Comparison of ENCODE assay signal across 8 cellular contexts in the genomic region with DNA sequence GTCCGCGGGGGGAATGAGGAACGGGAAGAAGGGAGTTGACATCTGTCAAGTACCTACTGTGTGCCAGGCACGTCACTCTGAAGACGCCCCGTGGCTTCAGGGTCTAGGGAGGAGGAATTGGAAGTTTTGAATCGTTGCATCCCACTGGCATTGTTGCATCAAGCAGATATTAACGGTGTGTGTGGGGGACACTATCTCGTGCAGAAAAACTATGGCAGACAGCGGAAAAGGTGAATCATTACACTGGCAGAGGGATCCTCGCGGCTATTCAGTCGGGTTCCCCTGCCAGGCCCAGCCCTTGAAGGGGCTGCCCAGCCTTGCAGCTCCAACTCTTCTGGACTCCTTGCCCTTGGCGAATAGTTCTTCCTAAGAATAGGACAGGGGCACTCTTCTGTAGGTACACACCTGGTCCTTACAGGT. TPM values are rescaled to one million over a fixed set of nuclear protein-coding genes. Genes with fewer than 3 reads are reported as not detected.
DNase-seq lines count a peak whose midpoint lies in the region; ATAC-seq, FAIRE-seq and TF ChIP-seq lines count a peak whose summit lies in the region.

No MANE protein-coding gene starts in this region.

- no peak for TF ChIP-seq POLR2A in vagina (IDR thresholded peaks at IDR 0.05)

- H3K4me1 Mint-ChIP-seq in astrocyte (ENCODE audit: low read depth, unreplicated experiment) = peaks cover 25% of the 10 kb centered on the region

- H4K20me1 ChIP-seq in astrocyte (ENCODE audit: insufficient read depth, low read length) = peaks cover 22% of the 10 kb centered on the region

- H3K36me3 Mint-ChIP-seq in astrocyte (ENCODE audit: low read depth, unreplicated experiment) = peaks cover 3% of the 10 kb centered on the region

- H3K4me3 ChIP-seq in heart right ventricle (peak overlapping the region in 8 of 10 donors; percentile 27 to 73 (median 60)), astrocyte (ENCODE audit: insufficient read depth, low read depth, low read length) (peak overlapping the region; percentile 57), lower lobe of right lung (peak overlapping the region; percentile 60), vagina (peak overlapping the region; percentile 45 to 81)

- intact Hi-C loops in heart right ventricle (cut with DNase I) (loop anchor here in 7 of 10 donors (5.0 to 10.0 kb wide), 4 partner anchors 85 to 100 kb away; no protein-coding TSS in a partner anchor), Right ventricle myocardium inferior (cut with DNase I) (no loop called here), lower lobe of right lung (cut with DNase I) (no loop called here), vagina (cut with DNase I) (no loop called here)

- no peaks in the 10 kb centered on the region for H3K9me3 Mint-ChIP-seq in astrocyte (ENCODE audit: unreplicated experiment)

- no peak overlapping the region for H3K27ac Mint-ChIP-seq in astrocyte (ENCODE audit: unreplicated experiment)

- H3K27me3 ChIP-seq in heart right ventricle (peaks cover 0 to 37% (median 0%) of the 10 kb centered on the region in 7 donors), astrocyte (ENCODE audit: insufficient read depth, low read length) (no peaks in the 10 kb centered on the region), lower lobe of right lung (ENCODE audit: low read depth) (peaks cover 3% of the 10 kb centered on the region), vagina (no peaks in the 10 kb centered on the region)

- DNase-seq in heart right ventricle (no peak), Right ventricle myocardium inferior (ENCODE audit: missing footprints) (no peak), astrocyte (ENCODE audit: low read depth) (no peak), lower lobe of right lung (no peak), vagina (ENCODE audit: extremely low spot score in 2 of 2) (no peak), AG08396 (ENCODE audit: low spot score) (no peak)
- no peak for DNase-seq in stimulated activated CD4-positive, alpha-beta T cell treated with anti-CD3 and anti-CD28 coated beads, Interleukin-15, amount 100 ng/mL, for 24 hours

- H3K9me3 ChIP-seq in heart right ventricle (peaks cover 0 to 8% (median 1%) of the 10 kb centered on the region in 11 donors), astrocyte (ENCODE audit: insufficient read depth, low read depth, low read length) (no peaks in the 10 kb centered on the region), lower lobe of right lung (no peaks in the 10 kb centered on the region), vagina (no peaks in the 10 kb centered on the region)

- H3K4me2 ChIP-seq in astrocyte (ENCODE audit: low read length) = peak overlapping the region; percentile 95

- no peak for FAIRE-seq in astrocyte (lab: Jason Lieb, UNC)

- peak overlapping the region; percentile 67 for H3K9ac ChIP-seq in astrocyte (ENCODE audit: low read length)

- peak overlapping the region; percentile 81 for H3K4me3 Mint-ChIP-seq in astrocyte (ENCODE audit: unreplicated experiment)

- TF ChIP-seq CTCF in heart right ventricle (IDR thresholded peaks at IDR 0.05) (no peak), astrocyte (IDR thresholded peaks at IDR 0.05; ENCODE audit: insufficient read depth, low read depth, low read length) (no peak), lower lobe of right lung (IDR thresholded peaks at IDR 0.05) (no peak), vagina (IDR thresholded peaks at IDR 0.05) (no peak)

- peaks cover 6% of the 10 kb centered on the region for H3K27me3 Mint-ChIP-seq in astrocyte (ENCODE audit: low read depth, unreplicated experiment)

- whole genome bisulfite sequencing in heart right ventricle, 2 donors = 41 to 46% methylated on average over 14 of the region's 14 CpGs

- H3K27ac ChIP-seq in heart right ventricle (peak overlapping the region in 1 of 10 donors; percentile 25), astrocyte (ENCODE audit: low read depth, low read length) (no peak overlapping the region), lower lobe of right lung (no peak overlapping the region), vagina (peak overlapping the region; percentile 30)

- ATAC-seq in heart right ventricle (no peak), Right ventricle myocardium inferior (no peak), lower lobe of right lung (no peak), HG02970 (IDR thresholded peaks at IDR 0.05; ENCODE audit: low FRiP score, unreplicated experiment) (no peak)

- H3K4me1 ChIP-seq in heart right ventricle = peaks cover 0 to 20% (median 10%) of the 10 kb centered on the region in 9 donors
- peaks cover 9% of the 10 kb centered on the region for H3K4me1 ChIP-seq in astrocyte (ENCODE audit: insufficient read depth, low read length)
- H3K4me1 ChIP-seq in lower lobe of right lung = peaks cover 17% of the 10 kb centered on the region
- H3K4me1 ChIP-seq in vagina = peaks cover 19% of the 10 kb centered on the region

- no peaks in the 10 kb centered on the region for H3K36me3 ChIP-seq in heart right ventricle
- H3K36me3 ChIP-seq in astrocyte (ENCODE audit: insufficient read depth, low read length) = no peaks in the 10 kb centered on the region
- no peaks in the 10 kb centered on the region for H3K36me3 ChIP-seq in lower lobe of right lung
- H3K36me3 ChIP-seq in vagina = no peaks in the 10 kb centered on the region

- peak overlapping the region; percentile 94 for H2AFZ ChIP-seq in astrocyte (ENCODE audit: low read depth, low read length)

- H3K79me2 ChIP-seq in astrocyte (ENCODE audit: insufficient read depth, low read length) = peaks cover 25% of the 10 kb centered on the region

RNA-seq across cellular contexts. Expression of gene KIAA1549, which starts 1.0 kb away (rescaled TPM):
- total RNA-seq in heart right ventricle (1 to 10 TPM; 1.1 to 2.1 (median 1.6) TPM), Right ventricle myocardium inferior (1.8 TPM), astrocyte (10.3 and 11.1 TPM in 2 replicates), lower lobe of right lung (5.3 TPM), vagina (2.9 TPM)
- polyA plus RNA-seq in heart right ventricle = 1 to 10 TPM in 1 of 2 donors, under 1 TPM in 1; 0.49 to 1.2 TPM

RNA-seq across cellular contexts. Expression of gene ZC3HAV1L, which starts 53.6 kb away (rescaled TPM):
- 1 to 10 TPM; 1.8 to 5.8 (median 2.5) TPM for total RNA-seq in heart right ventricle
- under 1 TPM; 0.39 to 0.95 TPM for polyA plus RNA-seq in heart right ventricle
- total RNA-seq in Right ventricle myocardium inferior = 4.0 TPM
- total RNA-seq in astrocyte = 11.9 and 12.3 TPM in 2 replicates
- total RNA-seq in lower lobe of right lung = 7.1 TPM
- 55.7 TPM for total RNA-seq in vagina

Comparison
In these comparisons a context has a peak if more than half of its experiments do, and no peak if none do; other contexts are left out.
1. intact Hi-C loops: an anchor here in heart right ventricle (5.0 to 10.0 kb wide); none called in Right ventricle myocardium inferior, lower lobe of right lung and vagina.